Comparison of ENCODE assay signal across 16 cellular contexts in the genomic region with DNA sequence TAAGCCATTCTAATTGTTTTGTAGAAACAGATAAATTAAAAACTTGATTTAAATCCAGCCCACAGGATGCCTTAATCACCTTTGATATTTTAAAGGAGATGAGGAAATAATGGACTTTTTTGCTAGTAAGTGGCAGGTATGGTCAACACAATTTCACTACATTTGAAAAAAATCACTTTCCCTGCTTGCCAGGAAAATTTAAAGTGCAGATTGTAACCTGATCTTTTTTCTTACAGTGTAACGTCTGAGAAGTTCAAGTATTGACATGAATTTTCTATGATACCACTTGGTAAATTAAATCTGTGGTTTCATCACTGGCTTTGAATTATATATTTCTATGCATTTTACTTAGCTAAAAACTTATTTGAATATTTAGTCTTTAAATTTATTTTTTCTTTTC.
DNase-seq lines count a peak whose midpoint lies in the region; TF ChIP-seq lines count a peak whose summit lies in the region.
"Had no signal": no experiment of that assay in that cellular context is flagged by ENCODE, and none has a peak within 500 bp of the region (broad histone marks: within the 10 kb centered on the region; RNA-seq: fewer than 3 reads in every experiment).

No MANE protein-coding gene starts in this region.

- H3K9me3 ChIP-seq in skeletal muscle tissue (ENCODE audit: control insufficient read depth in 3 of 3, low read length in 3 of 3) (no peaks in the 10 kb centered on the region), ovary (no peaks in the 10 kb centered on the region)
- H3K9me3 ChIP-seq: thoracic aorta had no signal

- H3K27ac ChIP-seq in skeletal muscle tissue (ENCODE audit: low read depth, low read length) (peak overlapping the region; percentile 91), ovary (no peak overlapping the region)
- H3K27ac ChIP-seq: 22Rv1 had no signal

- intact Hi-C loops in ovary (cut with DNase I) = loop anchor here in 1 of 4 donors (10.0 kb wide), 1 partner anchor 283 kb away; no protein-coding TSS in a partner anchor

- peaks cover 9 to 19% (median 19%) of the 10 kb centered on the region in 3 donors for H3K4me1 ChIP-seq in skeletal muscle tissue (ENCODE audit: control insufficient read depth in 3 of 3, insufficient read depth in 3 of 3, low read length in 3 of 3)
- no peaks in the 10 kb centered on the region for H3K4me1 ChIP-seq in ovary (ENCODE audit: insufficient read depth)

- H3K9ac ChIP-seq in skeletal muscle tissue (ENCODE audit: low read depth in 1 of 3, low read length in 3 of 3) = peak overlapping the region; percentile 73 to 88 (median 77)

- in situ Hi-C loops in G401 (cut with HindIII; ENCODE audit: low sequenced_read_pairs) = no loop called here

- TF ChIP-seq EP300 in ovary (IDR thresholded peaks at IDR 0.05) = no peak

- TF ChIP-seq POLR2A in ovary (IDR thresholded peaks at IDR 0.05) = no peak

- H3K36me3 ChIP-seq in skeletal muscle tissue (ENCODE audit: control insufficient read depth in 3 of 3, insufficient read depth in 3 of 3, low read length in 3 of 3) (no peaks in the 10 kb centered on the region), ovary (no peaks in the 10 kb centered on the region)
- H3K36me3 ChIP-seq: thoracic aorta had no signal

- DNase-seq in DMS53 (lab: John Stamatoyannopoulos, UW) (peak; percentile 5), DMS53 treated with DMSO at 0.1 percent for 48 hours (lab: John Stamatoyannopoulos, UW; ENCODE audit: unreplicated experiment) (no peak), iris pigment epithelial cell (ENCODE audit: low read depth) (peak; percentile 58), cortex of kidney (lab: John Stamatoyannopoulos, UW) (no peak), ovary (no peak), G401 (ENCODE audit: low spot score) (no peak)
- DNase-seq: activated CD4-positive, alpha-beta T cell treated with anti-CD3 and anti-CD28 coated beads for 1 hour; activated T-cell treated with anti-CD3 and anti-CD28 coated beads for 4 hours; dorsolateral prefrontal cortex; left cardiac atrium; NCI-H1694 treated with DMSO at 0.1 percent for 48 hours; NK-92 treated with Interleukin-12 subunit alpha and Interleukin-12 subunit beta, amount 100 ng/mL, for 24 hours had no signal

- H3K4me3 ChIP-seq in WI38 (ENCODE audit: low read depth, low read length) (peak overlapping the region; percentile 46; the same call in 1 of the 2 replicates), skeletal muscle tissue (ENCODE audit: low read length in 3 of 3) (peak overlapping the region in 2 of 3 donors; percentile 58 to 72), ovary (no peak overlapping the region)

- TF ChIP-seq CTCF in WI38 (IDR thresholded peaks at IDR 0.05; ENCODE audit: low read depth, low read length) = no peak
- TF ChIP-seq CTCF in ovary (IDR thresholded peaks at IDR 0.05) = no peak

- H3K27me3 ChIP-seq in skeletal muscle tissue (ENCODE audit: control insufficient read depth in 3 of 3, insufficient read depth in 3 of 3, low read length in 3 of 3) (no peaks in the 10 kb centered on the region), ovary (no peaks in the 10 kb centered on the region)
- H3K27me3 ChIP-seq: dorsolateral prefrontal cortex had no signal

- 71 to 78% (median 76%) methylated on average over 1 of the region's 1 CpG for WGBS in ovary, 3 donors

Comparison
In these comparisons a context has a peak if more than half of its experiments do, and no peak if none do; other contexts are left out.
1. DNase-seq: peak in DMS53 (single experiment) and iris pigment epithelial cell (single experiment); none in DMS53 treated with DMSO at 0.1 percent for 48 hours (single experiment), cortex of kidney (single experiment), ovary (0 of 5) and G401 (single experiment).